In the genomic region with DNA sequence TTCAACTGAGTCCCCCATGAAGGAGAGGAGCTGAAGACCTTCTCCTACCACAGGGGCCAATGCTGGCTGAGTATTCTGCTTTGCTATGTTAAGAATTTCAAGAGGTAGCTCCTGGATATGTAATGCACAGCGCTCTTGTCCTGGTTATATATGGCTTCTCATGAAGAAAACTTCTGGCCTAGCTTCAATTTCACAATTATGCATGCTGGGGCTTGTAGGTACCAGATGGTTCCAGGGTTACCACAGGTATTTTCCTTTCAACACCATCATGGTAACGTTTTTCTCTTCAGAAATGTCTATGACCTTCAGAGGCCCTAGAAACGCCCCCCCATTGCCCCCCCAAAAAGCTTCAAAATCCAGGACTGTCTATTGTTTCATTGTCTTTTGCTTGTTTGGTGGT, we compare ENCODE assay signal across 24 cellular contexts.
A peak's percentile ranks its signal among the peaks of the same experiment; 100 is the strongest.
DNase-seq lines count a peak whose midpoint lies in the region; ATAC-seq, FAIRE-seq and TF ChIP-seq lines count a peak whose summit lies in the region.
"Had no signal": no experiment of that assay in that cellular context is flagged by ENCODE, and none has a peak within 500 bp of the region (broad histone marks: within the 10 kb centered on the region; RNA-seq: fewer than 3 reads in every experiment).

No MANE protein-coding gene starts in this region.

- CTCF ChIA-PET in RWPE1 (lab: Yijun Ruan, JAX) = interaction anchor here (0.5 to 0.7 kb wide), 3 partner anchors 98 to 205 kb away, joined by 3 to 4 read pairs (median 3); no protein-coding TSS in a partner anchor

- FAIRE-seq in bronchial epithelial cell (lab: Jason Lieb, UNC) = no peak
- FAIRE-seq: GM12892, GM18507, GM19239 had no signal

- DNase-seq in NCI-H1694 treated with DMSO at 0.1 percent for 48 hours (lab: John Stamatoyannopoulos, UW) = peak; percentile 3
- DNase-seq in RWPE1 (ENCODE audit: low spot score) = peak; percentile 34
- peak; percentile 78 for DNase-seq in bronchial epithelial cell (ENCODE audit: low read depth)
- peak; percentile 59 to 74 for DNase-seq in foreskin keratinocyte
- no peak for DNase-seq in stimulated activated CD4-positive, alpha-beta T cell treated with anti-CD3 and anti-CD28 coated beads, Interleukin-15, amount 100 ng/mL, for 24 hours
- DNase-seq: CD4-positive, CD25-positive, alpha-beta regulatory T cell; DMS79 treated with DMSO at 0.1 percent for 48 hours; H7; HFFc6; Kasumi-1; MG63; NCI-H1417 treated with DMSO at 0.1 percent for 48 hours; NCI-H1930; NCI-H226; NCI-H510A treated with DMSO at 0.1 percent for 48 hours; NCI-H748 treated with DMSO at 0.1 percent for 48 hours; PC-9; RPMI8226 had no signal

- no peak overlapping the region for H3K4me3 ChIP-seq in bronchial epithelial cell (ENCODE audit: low read depth, low read length)
- H3K4me3 ChIP-seq: MG63, PC-9 had no signal

- POLR2A ChIA-PET in RWPE1 (lab: Yijun Ruan, JAX; ENCODE audit: low non-redundant PET) = no interaction called here

- H3K4me1 ChIP-seq in foreskin keratinocyte = peaks cover 5% of the 10 kb centered on the region

- no peaks in the 10 kb centered on the region for H3K27me3 ChIP-seq in bronchial epithelial cell (ENCODE audit: control insufficient read depth, insufficient read depth, low read length)
- H3K27me3 ChIP-seq in foreskin keratinocyte = peaks cover 1% of the 10 kb centered on the region
- H3K27me3 ChIP-seq: MG63 had no signal

- ATAC-seq in foreskin keratinocyte (peak; percentile 35), GM18517 (IDR thresholded peaks at IDR 0.05; ENCODE audit: unreplicated experiment) (no peak), GM18498 (IDR thresholded peaks at IDR 0.05; ENCODE audit: unreplicated experiment) (no peak)
- ATAC-seq: SK-N-SH treated with all-trans-retinoic acid at 6 μM for 48 hours had no signal

- no peaks in the 10 kb centered on the region for H3K36me3 ChIP-seq in bronchial epithelial cell (ENCODE audit: control insufficient read depth, insufficient read depth, low read length)
- H3K36me3 ChIP-seq: MG63 had no signal

- H3K27ac ChIP-seq in RWPE1 (no peak overlapping the region), foreskin keratinocyte (no peak overlapping the region)
- H3K27ac ChIP-seq: PC-9 had no signal

- TF ChIP-seq CTCF in RWPE1 (conservative IDR thresholded peaks at IDR 0.05; ENCODE audit: low read depth) (no peak), bronchial epithelial cell (IDR thresholded peaks at IDR 0.05; ENCODE audit: insufficient read depth, low read length, severe bottlenecking) (no peak), foreskin keratinocyte (conservative IDR thresholded peaks at IDR 0.05) (no peak)
